In the genomic region with DNA sequence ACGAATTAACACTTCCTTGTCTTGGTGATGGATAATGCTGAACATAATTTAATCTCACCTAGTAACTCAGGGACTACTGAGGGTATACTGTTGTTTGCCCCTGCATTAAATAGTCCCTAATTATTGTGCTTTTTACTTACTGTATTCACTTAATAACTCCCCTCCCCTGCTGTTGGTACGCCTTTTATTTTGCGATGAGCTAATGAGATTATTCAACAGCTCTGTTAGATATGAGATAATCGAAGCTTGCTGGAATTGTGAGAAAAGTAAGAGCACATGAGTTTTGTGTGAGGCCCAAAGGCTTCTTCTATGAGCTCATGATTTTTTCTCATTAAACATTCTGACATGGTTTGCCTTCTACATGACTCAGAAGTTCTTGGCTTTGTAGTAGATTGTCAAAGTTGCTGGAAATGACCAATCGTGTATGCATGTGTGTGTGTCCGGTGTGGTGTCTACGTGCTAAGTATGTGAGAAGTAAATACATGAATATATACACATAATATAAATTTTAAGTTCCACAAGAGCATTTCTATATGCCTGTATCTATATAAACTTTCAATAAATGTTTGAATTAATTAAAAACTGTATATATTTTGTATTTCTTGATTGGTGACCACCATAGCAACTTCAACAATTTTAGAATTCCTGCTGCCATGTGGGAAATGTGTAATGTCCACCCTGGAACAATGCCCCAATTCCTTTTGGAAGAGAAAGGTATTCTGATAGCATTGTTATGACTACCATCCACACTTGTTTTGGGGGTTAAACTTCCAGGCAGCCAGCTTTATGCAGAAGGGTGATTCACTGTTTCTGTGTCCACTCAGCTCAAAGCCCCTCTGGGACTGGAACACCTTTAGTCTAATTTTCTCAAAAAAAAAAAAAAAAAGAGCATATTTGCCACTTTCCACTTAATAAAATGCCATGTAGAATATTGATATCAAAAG, we compare ENCODE assay signal across 1 cellular context.
TF ChIP-seq lines count a peak whose summit lies in the region.

No MANE protein-coding gene starts in this region.

TF ChIP-seq in IMR-90, 13 proteins besides CTCF, POLR2A, EP300 and RAD21 (continued from another document):
- no peak for TF ChIP-seq RFX5 (IDR thresholded peaks at IDR 0.05; ENCODE audit: low read depth, low read length)
- TF ChIP-seq MXI1 (IDR thresholded peaks at IDR 0.05; ENCODE audit: borderline replicate concordance, low read depth, low read length) = 0 out of 2 replicates have a peak, but pooled peaks have one; percentile 50
- peak; percentile 74 for TF ChIP-seq BHLHE40 (IDR thresholded peaks at IDR 0.05; ENCODE audit: low read depth, low read length)
- TF ChIP-seq SMC3 (IDR thresholded peaks at IDR 0.05; ENCODE audit: low read depth, low read length) = no peak
- TF ChIP-seq NFE2L2 (IDR thresholded peaks at IDR 0.05; ENCODE audit: low read depth, low read length) = peak; percentile 38; the same call in 1 of the 2 replicates
- TF ChIP-seq FOS (IDR thresholded peaks at IDR 0.05; ENCODE audit: low read depth, low read length) = peak; percentile 85
- peak; percentile 51; the same call in 1 of the 2 replicates for TF ChIP-seq CEBPB (IDR thresholded peaks at IDR 0.05; ENCODE audit: low read depth, low read length)
- TF ChIP-seq, protein P1, sequence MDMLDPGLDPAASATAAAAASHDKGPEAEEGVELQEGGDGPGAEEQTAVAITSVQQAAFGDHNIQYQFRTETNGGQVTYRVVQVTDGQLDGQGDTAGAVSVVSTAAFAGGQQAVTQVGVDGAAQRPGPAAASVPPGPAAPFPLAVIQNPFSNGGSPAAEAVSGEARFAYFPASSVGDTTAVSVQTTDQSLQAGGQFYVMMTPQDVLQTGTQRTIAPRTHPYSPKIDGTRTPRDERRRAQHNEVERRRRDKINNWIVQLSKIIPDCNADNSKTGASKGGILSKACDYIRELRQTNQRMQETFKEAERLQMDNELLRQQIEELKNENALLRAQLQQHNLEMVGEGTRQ (IDR thresholded peaks at IDR 0.05; ENCODE audit: low read depth, low read length) = no peak
- TF ChIP-seq ELK1 (IDR thresholded peaks at IDR 0.05; ENCODE audit: borderline replicate concordance, low read depth, low read length) = no peak
